1 cellular context compared by ENCODE assay signal in genomic region chr12:53500776-53501614, GRCh38.
TF ChIP-seq lines count a peak whose summit lies in the region.

TARBP2 (plus strand) TSS chr12:53501283; CDS start chr12:53501409, 126 bp downstream.

TF ChIP-seq in HepG2, 621 proteins besides CTCF, POLR2A, EP300 and RAD21 (continued from another document and continues in another):
- TF ChIP-seq ZNF367 (CRISPR knock-in tag; IDR thresholded peaks at IDR 0.05; ENCODE audit: borderline replicate concordance), result no peak
- peak; percentile 48; the same call in 1 of the 2 replicates for TF ChIP-seq CCDC6 (CRISPR knock-in tag; IDR thresholded peaks at IDR 0.05)
- peak; percentile 88 for TF ChIP-seq ZNF572 (CRISPR knock-in tag; IDR thresholded peaks at IDR 0.05)
- TF ChIP-seq MTF1 (CRISPR knock-in tag; IDR thresholded peaks at IDR 0.05), result 0 out of 2 replicates have a peak, but pooled peaks have one; percentile 51
- no peak for TF ChIP-seq GPBP1L1 (CRISPR knock-in tag; IDR thresholded peaks at IDR 0.05)
- no peak for TF ChIP-seq HINFP (CRISPR knock-in tag; IDR thresholded peaks at IDR 0.05; ENCODE audit: low read depth)
- no peak for TF ChIP-seq ZNF7 (CRISPR knock-in tag; IDR thresholded peaks at IDR 0.05)
- no peak for TF ChIP-seq NCOA1 (CRISPR knock-in tag; IDR thresholded peaks at IDR 0.05)
- TF ChIP-seq KLF15 (CRISPR knock-in tag; IDR thresholded peaks at IDR 0.05; ENCODE audit: borderline replicate concordance), result peak; percentile 83; the same call in 1 of the 2 replicates
- TF ChIP-seq HDAC6 (IDR thresholded peaks at IDR 0.05; ENCODE audit: low read depth, low read length), result no peak
- TF ChIP-seq ZNF451 (CRISPR knock-in tag; IDR thresholded peaks at IDR 0.05), result 0 out of 2 replicates have a peak, but pooled peaks have one; percentile 22
- TF ChIP-seq PITX1 (CRISPR knock-in tag; IDR thresholded peaks at IDR 0.05), result no peak
- peak; percentile 54 for TF ChIP-seq ZNF441 (CRISPR knock-in tag; IDR thresholded peaks at IDR 0.05; ENCODE audit: borderline replicate concordance)
- no peak for TF ChIP-seq ZNF484 (CRISPR knock-in tag; IDR thresholded peaks at IDR 0.05; ENCODE audit: borderline replicate concordance, low read depth)
- TF ChIP-seq ZBTB10 (CRISPR knock-in tag; IDR thresholded peaks at IDR 0.05; ENCODE audit: borderline replicate concordance), result 0 out of 2 replicates have a peak, but pooled peaks have one; percentile 46
- peak; percentile 13; the same call in 1 of the 2 replicates for TF ChIP-seq ZBTB44 (CRISPR knock-in tag; IDR thresholded peaks at IDR 0.05)
- TF ChIP-seq GFI1 (CRISPR knock-in tag; IDR thresholded peaks at IDR 0.05; ENCODE audit: borderline replicate concordance), result no peak
- peak; percentile 86; the same call in 1 of the 2 replicates for TF ChIP-seq ARID4A (CRISPR knock-in tag; IDR thresholded peaks at IDR 0.05; ENCODE audit: borderline replicate concordance)
- TF ChIP-seq TAF1 (CRISPR knock-in tag; IDR thresholded peaks at IDR 0.05), result peak; percentile 85
- peak; percentile 93 for TF ChIP-seq GLI4 (CRISPR knock-in tag; IDR thresholded peaks at IDR 0.05; ENCODE audit: borderline replicate concordance)
- peak; percentile 90 for TF ChIP-seq GABPB1 (CRISPR knock-in tag; IDR thresholded peaks at IDR 0.05)
- TF ChIP-seq ZNF331 (CRISPR knock-in tag; IDR thresholded peaks at IDR 0.05), result no peak
- no peak; the same call in 1 of the 2 replicates for TF ChIP-seq E2F5 (CRISPR knock-in tag; conservative IDR thresholded peaks at IDR 0.05)
- no peak for TF ChIP-seq MEIS1 (CRISPR knock-in tag; IDR thresholded peaks at IDR 0.05; ENCODE audit: borderline replicate concordance)
- 0 out of 2 replicates have a peak, but pooled peaks have one; percentile 10 for TF ChIP-seq PAXIP1 (CRISPR knock-in tag; conservative IDR thresholded peaks at IDR 0.05)
- TF ChIP-seq SETDB1 (CRISPR knock-in tag; IDR thresholded peaks at IDR 0.05; ENCODE audit: borderline replicate concordance), result no peak
- peak; percentile 85 for TF ChIP-seq ZBTB2 (CRISPR knock-in tag; IDR thresholded peaks at IDR 0.05; ENCODE audit: low read depth)
- TF ChIP-seq NFATC3 (CRISPR knock-in tag; IDR thresholded peaks at IDR 0.05), result no peak
- TF ChIP-seq ZFP62 (CRISPR knock-in tag; IDR thresholded peaks at IDR 0.05), result peak; percentile 98
- peak; percentile 56; the same call in 1 of the 2 replicates for TF ChIP-seq ZNF275 (CRISPR knock-in tag; IDR thresholded peaks at IDR 0.05; ENCODE audit: borderline replicate concordance)
- TF ChIP-seq ZNF253 (CRISPR knock-in tag; IDR thresholded peaks at IDR 0.05; ENCODE audit: borderline replicate concordance), result no peak; the same call in 1 of the 2 replicates
- peak; percentile 85; the same call in 1 of the 2 replicates for TF ChIP-seq ZNF563 (CRISPR knock-in tag; IDR thresholded peaks at IDR 0.05)
- TF ChIP-seq ZNF780A (CRISPR knock-in tag; IDR thresholded peaks at IDR 0.05), result peak; percentile 86; the same call in 1 of the 2 replicates
- TF ChIP-seq GATA4 (IDR thresholded peaks at IDR 0.05; ENCODE audit: borderline replicate concordance, low read depth), result peak; percentile 8; the same call in 1 of the 2 replicates
- TF ChIP-seq SMAD3 (CRISPR knock-in tag; IDR thresholded peaks at IDR 0.05), result peak; percentile 23; the same call in 1 of the 2 replicates
- TF ChIP-seq ZNF589 (CRISPR knock-in tag; conservative IDR thresholded peaks at IDR 0.05), result 0 out of 2 replicates have a peak, but pooled peaks have one; percentile 23
- TF ChIP-seq ZNF816 (CRISPR knock-in tag; IDR thresholded peaks at IDR 0.05; ENCODE audit: borderline replicate concordance), result no peak
- peak; percentile 7; the same call in 1 of the 2 replicates for TF ChIP-seq HMG20A (CRISPR knock-in tag; IDR thresholded peaks at IDR 0.05; ENCODE audit: borderline replicate concordance)
- 0 out of 2 replicates have a peak, but pooled peaks have one; percentile 30 for TF ChIP-seq RARG (CRISPR knock-in tag; IDR thresholded peaks at IDR 0.05; ENCODE audit: low read depth)
- TF ChIP-seq PRMT3 (CRISPR knock-in tag; IDR thresholded peaks at IDR 0.05; ENCODE audit: borderline replicate concordance, low read depth), result no peak
- TF ChIP-seq DNMT1 (CRISPR knock-in tag; IDR thresholded peaks at IDR 0.05), result peak; percentile 56; the same call in 1 of the 2 replicates
- TF ChIP-seq FOXJ3 (CRISPR knock-in tag; IDR thresholded peaks at IDR 0.05; ENCODE audit: borderline replicate concordance), result peak; percentile 45
- TF ChIP-seq ZFP82 (CRISPR knock-in tag; IDR thresholded peaks at IDR 0.05; ENCODE audit: borderline replicate concordance), result peak; percentile 59; the same call in 1 of the 2 replicates
- no peak; the same call in 1 of the 2 replicates for TF ChIP-seq ZNF235 (CRISPR knock-in tag; IDR thresholded peaks at IDR 0.05; ENCODE audit: borderline replicate concordance)
- TF ChIP-seq RBFOX2 (IDR thresholded peaks at IDR 0.05; ENCODE audit: low read depth, low read length), result peak; percentile 99
